Comparison of ENCODE assay signal across 8 cellular contexts in the genomic region with DNA sequence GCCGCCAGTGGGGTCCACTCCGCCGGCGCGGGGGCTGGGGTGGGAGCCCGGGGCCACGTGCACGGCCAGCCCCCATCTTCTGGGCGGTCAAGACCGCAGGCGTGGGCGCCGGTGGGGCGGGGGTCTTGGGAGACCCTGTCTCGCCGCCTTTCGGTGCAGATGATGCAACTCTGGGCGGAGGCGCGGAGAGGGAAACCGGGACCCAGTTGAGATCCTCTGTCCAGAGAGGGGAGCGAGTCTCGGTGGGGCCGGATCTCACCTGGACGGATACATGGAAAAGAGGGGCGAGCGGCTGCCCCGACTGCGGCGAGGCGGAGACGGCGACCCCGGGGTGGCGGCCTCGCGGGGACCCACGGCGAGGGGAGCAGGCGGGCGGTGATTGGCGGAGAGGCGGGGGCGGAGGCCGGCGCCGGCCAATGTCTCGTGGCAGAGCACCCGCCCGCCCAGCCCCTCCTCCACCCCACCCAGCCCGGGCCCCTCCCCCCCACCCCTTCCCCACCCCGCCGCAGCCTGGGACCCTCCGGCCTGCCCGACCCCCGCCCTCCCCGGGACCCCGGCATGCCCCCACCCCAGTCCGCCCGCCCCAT.
A peak's percentile ranks its signal among the peaks of the same experiment; 100 is the strongest.
DNase-seq lines count a peak whose midpoint lies in the region; ATAC-seq, FAIRE-seq and TF ChIP-seq lines count a peak whose summit lies in the region.
"Not testable (repeated sequence)": the region's sequence is repeated elsewhere in the genome, so short reads cannot be mapped to it uniquely, and the experiment has no call there.

No MANE protein-coding gene starts in this region.

- FAIRE-seq in A549 (lab: Jason Lieb, UNC), result not testable (repeated sequence)

- ATAC-seq in A549, result peak; percentile 79 to 88
- peak; percentile 79 for ATAC-seq in RWPE2 (ENCODE audit: low read depth)
- peak; percentile 64 for ATAC-seq in activated CD8-positive, alpha-beta T cell treated with anti-CD3 and anti-CD28 coated beads for 36 hours
- peak; percentile 66 for ATAC-seq in activated naive CD8-positive, alpha-beta T cell treated with anti-CD3 and anti-CD28 coated beads, Interleukin-2, amount 10 ng/mL, durations not matched to agents 7 days and 5 days (ENCODE audit: low read depth)
- ATAC-seq in Right ventricle myocardium superior (ENCODE audit: poor library complexity), result peak; percentile 80
- ATAC-seq in right cardiac atrium, result peak; percentile 79 to 82
- ATAC-seq in right lobe of liver, result peak; percentile 30 to 67 (median 62)
- ATAC-seq in stimulated activated effector memory CD8-positive, alpha-beta T cell treated with anti-CD3 and anti-CD28 coated beads, Interleukin-12 subunit alpha, Interleukin-12 subunit beta, amount 100 ng/mL, for 72 hours, result peak; percentile 34

- DNase-seq in A549 (ENCODE audit: low read depth in 1 of 2, low spot score in 1 of 2); RWPE2 (ENCODE audit: low spot score); activated CD8-positive, alpha-beta T cell treated with anti-CD3 and anti-CD28 coated beads for 36 hours; activated naive CD8-positive, alpha-beta T cell treated with anti-CD3 and anti-CD28 coated beads, Interleukin-2, amount 10 ng/mL, durations not matched to agents 7 days and 5 days; Right ventricle myocardium superior; right cardiac atrium; right lobe of liver; stimulated activated effector memory CD8-positive, alpha-beta T cell treated with anti-CD3 and anti-CD28 coated beads, Interleukin-12 subunit alpha, Interleukin-12 subunit beta, amount 100 ng/mL, for 72 hours (ENCODE audit: low spot score in 2 of 2): not testable (repeated sequence)

- TF ChIP-seq RAD21 in A549 (conservative IDR thresholded peaks at IDR 0.05 in 1 of 2, IDR thresholded peaks at IDR 0.05 in 1 of 2), result not testable (repeated sequence)

- intact Hi-C loops in activated CD8-positive, alpha-beta T cell treated with anti-CD3 and anti-CD28 coated beads for 36 hours (cut with micrococcal nuclease); Right ventricle myocardium superior (cut with DNase I); right cardiac atrium (cut with DNase I); right lobe of liver (cut with DNase I): not testable (repeated sequence)

- H3K27me3 Mint-ChIP-seq in activated CD8-positive, alpha-beta T cell treated with anti-CD3 and anti-CD28 coated beads for 36 hours; activated naive CD8-positive, alpha-beta T cell treated with anti-CD3 and anti-CD28 coated beads, Interleukin-2, amount 10 ng/mL, durations not matched to agents 7 days and 5 days: not testable (repeated sequence)

- not testable (repeated sequence) for H3K27ac ChIP-seq in A549; RWPE2 (ENCODE audit: poor library complexity, severe bottlenecking); right cardiac atrium (ENCODE audit: low read length); right lobe of liver

- no CpG with 5 or more reads among the region's 60 CpGs for WGBS in A549 (ENCODE audit: missing lambda C conversion rate)
- WGBS in right cardiac atrium, result no CpG with 5 or more reads among the region's 60 CpGs
- no CpG with 5 or more reads among the region's 60 CpGs for WGBS in right lobe of liver (ENCODE audit: insufficient coverage, low coverage, low lambda C conversion rate, missing lambda C conversion rate)

- not testable (repeated sequence) for H3K9me3 Mint-ChIP-seq in activated CD8-positive, alpha-beta T cell treated with anti-CD3 and anti-CD28 coated beads for 36 hours; activated naive CD8-positive, alpha-beta T cell treated with anti-CD3 and anti-CD28 coated beads, Interleukin-2, amount 10 ng/mL, durations not matched to agents 7 days and 5 days; stimulated activated effector memory CD8-positive, alpha-beta T cell treated with anti-CD3 and anti-CD28 coated beads, Interleukin-12 subunit alpha, Interleukin-12 subunit beta, amount 100 ng/mL, for 72 hours

- CTCF ChIA-PET in A549 (lab: Yijun Ruan, JAX); activated CD8-positive, alpha-beta T cell treated with anti-CD3 and anti-CD28 coated beads for 36 hours (lab: Charles Lee): not testable (repeated sequence)

- H3K4me3 ChIP-seq in A549; RWPE2 (ENCODE audit: severe bottlenecking); right cardiac atrium (ENCODE audit: low read length); right lobe of liver: not testable (repeated sequence)

- not testable (repeated sequence) for TF ChIP-seq EP300 in A549 (IDR thresholded peaks at IDR 0.05)

- not testable (repeated sequence) for H3K27me3 ChIP-seq in RWPE2 (ENCODE audit: insufficient read depth, poor library complexity, severe bottlenecking); right cardiac atrium (ENCODE audit: control insufficient read depth, insufficient read depth); right lobe of liver

- POLR2A ChIA-PET in A549 (lab: Yijun Ruan, JAX); activated CD8-positive, alpha-beta T cell treated with anti-CD3 and anti-CD28 coated beads for 36 hours (lab: Charles Lee); activated naive CD8-positive, alpha-beta T cell treated with anti-CD3 and anti-CD28 coated beads, Interleukin-2, amount 10 ng/mL, durations not matched to agents 7 days and 5 days (lab: Charles Lee): not testable (repeated sequence)

- not testable (repeated sequence) for H3K4me2 ChIP-seq in A549

- not testable (repeated sequence) for H3K27ac Mint-ChIP-seq in activated CD8-positive, alpha-beta T cell treated with anti-CD3 and anti-CD28 coated beads for 36 hours; activated naive CD8-positive, alpha-beta T cell treated with anti-CD3 and anti-CD28 coated beads, Interleukin-2, amount 10 ng/mL, durations not matched to agents 7 days and 5 days; stimulated activated effector memory CD8-positive, alpha-beta T cell treated with anti-CD3 and anti-CD28 coated beads, Interleukin-12 subunit alpha, Interleukin-12 subunit beta, amount 100 ng/mL, for 72 hours

- TF ChIP-seq POLR2A in A549 (IDR thresholded peaks at IDR 0.05; ENCODE audit: low read length); right lobe of liver (IDR thresholded peaks at IDR 0.05): not testable (repeated sequence)

- not testable (repeated sequence) for H3K9me3 ChIP-seq in A549; RWPE2 (ENCODE audit: severe bottlenecking); right cardiac atrium (ENCODE audit: control insufficient read depth, low read length); right lobe of liver

- H3K4me1 Mint-ChIP-seq in activated CD8-positive, alpha-beta T cell treated with anti-CD3 and anti-CD28 coated beads for 36 hours (ENCODE audit: low read depth); activated naive CD8-positive, alpha-beta T cell treated with anti-CD3 and anti-CD28 coated beads, Interleukin-2, amount 10 ng/mL, durations not matched to agents 7 days and 5 days; stimulated activated effector memory CD8-positive, alpha-beta T cell treated with anti-CD3 and anti-CD28 coated beads, Interleukin-12 subunit alpha, Interleukin-12 subunit beta, amount 100 ng/mL, for 72 hours: not testable (repeated sequence)

- not testable (repeated sequence) for H3K4me3 Mint-ChIP-seq in activated CD8-positive, alpha-beta T cell treated with anti-CD3 and anti-CD28 coated beads for 36 hours; activated naive CD8-positive, alpha-beta T cell treated with anti-CD3 and anti-CD28 coated beads, Interleukin-2, amount 10 ng/mL, durations not matched to agents 7 days and 5 days; stimulated activated effector memory CD8-positive, alpha-beta T cell treated with anti-CD3 and anti-CD28 coated beads, Interleukin-12 subunit alpha, Interleukin-12 subunit beta, amount 100 ng/mL, for 72 hours

- H3K4me1 ChIP-seq in A549; RWPE2 (ENCODE audit: insufficient read depth, poor library complexity, severe bottlenecking); right cardiac atrium (ENCODE audit: control insufficient read depth, insufficient read depth, low read length); right lobe of liver: not testable (repeated sequence)

- H3K36me3 Mint-ChIP-seq in activated CD8-positive, alpha-beta T cell treated with anti-CD3 and anti-CD28 coated beads for 36 hours (ENCODE audit: low read depth); activated naive CD8-positive, alpha-beta T cell treated with anti-CD3 and anti-CD28 coated beads, Interleukin-2, amount 10 ng/mL, durations not matched to agents 7 days and 5 days; stimulated activated effector memory CD8-positive, alpha-beta T cell treated with anti-CD3 and anti-CD28 coated beads, Interleukin-12 subunit alpha, Interleukin-12 subunit beta, amount 100 ng/mL, for 72 hours: not testable (repeated sequence)

- not testable (repeated sequence) for TF ChIP-seq CTCF in A549 (IDR thresholded peaks at IDR 0.05); RWPE2 (IDR thresholded peaks at IDR 0.05; ENCODE audit: poor library complexity, severe bottlenecking); activated CD8-positive, alpha-beta T cell treated with anti-CD3 and anti-CD28 coated beads for 36 hours (IDR thresholded peaks at IDR 0.05); right lobe of liver (IDR thresholded peaks at IDR 0.05)

- H3K36me3 ChIP-seq in RWPE2 (ENCODE audit: low read depth); right lobe of liver: not testable (repeated sequence)
